28 cellular contexts compared by ENCODE assay signal in genomic region chr1:92307980-92308379, GRCh38.
"Had no signal": no experiment of that assay in that cellular context is flagged by ENCODE, and none has a peak within 500 bp of the region (broad histone marks: within the 10 kb centered on the region; RNA-seq: fewer than 3 reads in every experiment).

No MANE protein-coding gene starts in this region.

- FAIRE-seq: astrocyte had no signal

- H3K27ac ChIP-seq: Peyer's patch, RWPE1, SJSA1 had no signal

- H3K27me3 Mint-ChIP-seq: activated B cell treated with CpG ODN at 0.5 μM for 24 hours; activated CD4-positive, alpha-beta T cell treated with anti-CD3 and anti-CD28 coated beads, Interleukin-2, amount 10 ng/mL, durations not matched to agents 24 days and 14 days; activated CD8-positive, alpha-beta memory T cell treated with anti-CD3 and anti-CD28 coated beads, Interleukin-2, amount 10 ng/mL, durations not matched to agents 7 days and 5 days; activated naive CD8-positive, alpha-beta T cell; activated T-helper 17 cell treated with anti-CD3 and anti-CD28 coated beads, Interleukin-2, amount 50 U/mL, for 72 hours; brain; central memory CD8-positive, alpha-beta T cell had no signal

- H3K9me3 Mint-ChIP-seq: activated B cell treated with CpG ODN at 0.5 μM for 24 hours; activated naive CD4-positive, alpha-beta T cell treated with anti-CD3 and anti-CD28 coated beads for 36 hours; activated T-cell treated with anti-CD3 and anti-CD28 coated beads, Interleukin-2, amount 50 U/mL, for 4 hours; activated T-helper 17 cell treated with anti-CD3 and anti-CD28 coated beads, Interleukin-2, amount 50 U/mL, for 72 hours; brain; central memory CD8-positive, alpha-beta T cell had no signal

- H3K4me1 Mint-ChIP-seq: activated B cell treated with CpG ODN at 0.5 μM for 24 hours; activated T-helper 17 cell treated with anti-CD3 and anti-CD28 coated beads, Interleukin-2, amount 50 U/mL, for 72 hours; brain had no signal

- DNase-seq: activated B cell treated with CpG ODN at 0.5 μM for 24 hours; activated CD4-positive, alpha-beta T cell treated with anti-CD3 and anti-CD28 coated beads for 1 hour; activated CD4-positive, alpha-beta T cell treated with anti-CD3 and anti-CD28 coated beads, Interleukin-2, amount 10 ng/mL, durations not matched to agents 24 days and 14 days; activated CD4-positive, alpha-beta T cell treated with anti-CD3 and anti-CD28 coated beads, Interleukin-2, amount 50 U/mL, for 48 hours; activated CD8-positive, alpha-beta memory T cell treated with anti-CD3 and anti-CD28 coated beads, Interleukin-2, amount 10 ng/mL, durations not matched to agents 7 days and 5 days; activated gamma-delta T cell; activated naive CD4-positive, alpha-beta T cell treated with anti-CD3 and anti-CD28 coated beads for 36 hours; activated T-cell treated with anti-CD3 and anti-CD28 coated beads, Interleukin-2, amount 50 U/mL, for 4 hours; amygdala; cortex of kidney; Karpas-422; NCI-H1105 treated with DMSO at 0.1 percent for 48 hours; NCI-H1436 treated with DMSO at 0.1 percent for 48 hours; NCI-H1930; NCI-H2107; NCI-H524 treated with DMSO at 0.1 percent for 48 hours; NCI-H82; Peyer's patch; Right ventricle myocardium superior; SW 1271 had no signal

- H3K4me3 ChIP-seq: Peyer's patch, SJSA1 had no signal

- H3K27ac Mint-ChIP-seq: activated B cell treated with CpG ODN at 0.5 μM for 24 hours; activated CD4-positive, alpha-beta T cell treated with anti-CD3 and anti-CD28 coated beads, Interleukin-2, amount 10 ng/mL, durations not matched to agents 24 days and 14 days; activated CD8-positive, alpha-beta memory T cell treated with anti-CD3 and anti-CD28 coated beads, Interleukin-2, amount 10 ng/mL, durations not matched to agents 7 days and 5 days; activated naive CD4-positive, alpha-beta T cell treated with anti-CD3 and anti-CD28 coated beads for 36 hours; activated naive CD8-positive, alpha-beta T cell; activated T-helper 17 cell treated with anti-CD3 and anti-CD28 coated beads, Interleukin-2, amount 50 U/mL, for 72 hours; brain had no signal

- H3K4me1 ChIP-seq: Peyer's patch, SJSA1 had no signal

- H3K4me3 Mint-ChIP-seq: activated B cell treated with CpG ODN at 0.5 μM for 24 hours; activated CD4-positive, alpha-beta T cell treated with anti-CD3 and anti-CD28 coated beads, Interleukin-2, amount 10 ng/mL, durations not matched to agents 24 days and 14 days; activated CD8-positive, alpha-beta memory T cell treated with anti-CD3 and anti-CD28 coated beads, Interleukin-2, amount 10 ng/mL, durations not matched to agents 7 days and 5 days; activated naive CD4-positive, alpha-beta T cell treated with anti-CD3 and anti-CD28 coated beads for 36 hours; activated naive CD8-positive, alpha-beta T cell; activated T-cell treated with anti-CD3 and anti-CD28 coated beads, Interleukin-2, amount 50 U/mL, for 4 hours; activated T-helper 17 cell treated with anti-CD3 and anti-CD28 coated beads, Interleukin-2, amount 50 U/mL, for 72 hours; brain; central memory CD8-positive, alpha-beta T cell had no signal

- H3K9me3 ChIP-seq: Peyer's patch, SJSA1 had no signal

- ATAC-seq: activated CD8-positive, alpha-beta memory T cell treated with anti-CD3 and anti-CD28 coated beads, Interleukin-2, amount 10 ng/mL, durations not matched to agents 7 days and 5 days; activated T-cell treated with anti-CD3 and anti-CD28 coated beads, Interleukin-2, amount 50 U/mL, for 4 hours; activated T-helper 17 cell treated with anti-CD3 and anti-CD28 coated beads, Interleukin-2, amount 50 U/mL, for 72 hours; SK-N-SH treated with all-trans-retinoic acid at 6 μM for 48 hours had no signal

- H3K27me3 ChIP-seq: Peyer's patch, SJSA1 had no signal
